In genomic region chr21:43287974-43288755, GRCh38 we compare ENCODE assay signal across 15 cellular contexts.
DNase-seq lines count a peak whose midpoint lies in the region; ATAC-seq, FAIRE-seq and TF ChIP-seq lines count a peak whose summit lies in the region.
"Had no signal": no experiment of that assay in that cellular context is flagged by ENCODE, and none has a peak within 500 bp of the region (broad histone marks: within the 10 kb centered on the region; RNA-seq: fewer than 3 reads in every experiment).

No MANE protein-coding gene starts in this region.

- CTCF ChIA-PET in A549 (lab: Yijun Ruan, JAX): no interaction called here

- no peak overlapping the region for H3K4me3 ChIP-seq in A549
- H3K4me3 ChIP-seq: thyroid gland had no signal

- peak overlapping the region; percentile 45; the same call in 2 of the 3 replicates for H3K4me2 ChIP-seq in A549

- H3K4me1 ChIP-seq in A549: peaks cover 16% of the 10 kb centered on the region
- H3K4me1 ChIP-seq: thyroid gland had no signal

- no peaks in the 10 kb centered on the region for H3K36me3 Mint-ChIP-seq in brain

- no peak for FAIRE-seq in A549 (lab: Jason Lieb, UNC)

- H3K9me3 ChIP-seq in A549: 0 out of 3 replicates have a peak, but pooled peaks cover 3% of the 10 kb centered on the region
- H3K9me3 ChIP-seq: neutrophil, thyroid gland had no signal

- in situ Hi-C loops in ACHN (cut with HindIII; ENCODE audit: low pct_ligation_motif_present, low pct_unique_long_range_greater_than_20kb, low sequenced_read_pairs): no loop called here

- 61% methylated on average over 14 of the region's 20 CpGs for WGBS in A549 (ENCODE audit: missing lambda C conversion rate)

- DNase-seq in A549 (ENCODE audit: low read depth in 1 of 2, low spot score in 1 of 2) (peak in 1 of 2 experiments; percentile 44), LHCN-M2 (ENCODE audit: low read depth) (peak; percentile 80), myocyte (ENCODE audit: low read depth) (peak; percentile 54), ACHN (no peak)
- DNase-seq: activated CD8-positive, alpha-beta T cell treated with anti-CD3 and anti-CD28 coated beads, Interleukin-2, amount 10 ng/mL, durations not matched to agents 7 days and 5 days; activated effector memory CD4-positive, alpha-beta T cell treated with anti-CD3 and anti-CD28 coated beads, Interleukin-2, amount 50 U/mL, for 16 hours; mammary epithelial cell; NCI-H1436; stimulated activated CD4-positive, alpha-beta T cell treated with anti-CD3 and anti-CD28 coated beads, Interleukin-15, amount 100 ng/mL, for 24 hours; thyroid gland had no signal

- no peak for TF ChIP-seq POLR2A in A549 (IDR thresholded peaks at IDR 0.05; ENCODE audit: low read length)

- no peak for TF ChIP-seq CTCF in A549 (IDR thresholded peaks at IDR 0.05)
- TF ChIP-seq CTCF in brain (conservative IDR thresholded peaks at IDR 0.05): no peak

- no peak for TF ChIP-seq EP300 in A549 (IDR thresholded peaks at IDR 0.05)

- POLR2A ChIA-PET in A549 (lab: Yijun Ruan, JAX): no interaction called here

- H3K4me1 Mint-ChIP-seq in brain: peaks cover 28% of the 10 kb centered on the region

- peak; percentile 41 to 85; a peak in 3 of 6 replicates for ATAC-seq in A549
- no peak for ATAC-seq in HG03521 (IDR thresholded peaks at IDR 0.05; ENCODE audit: unreplicated experiment)
- no peak for ATAC-seq in GM21576 (IDR thresholded peaks at IDR 0.05; ENCODE audit: unreplicated experiment)
- no peak for ATAC-seq in HG03439 (IDR thresholded peaks at IDR 0.05; ENCODE audit: unreplicated experiment)

- H3K27ac Mint-ChIP-seq in brain: peak overlapping the region in 3 of 5 experiments; percentile 8 to 54 (median 26)

- H3K27me3 Mint-ChIP-seq in brain: peaks cover 6% of the 10 kb centered on the region

- peaks cover 0 to 8% (median 3%) of the 10 kb centered on the region in 5 experiments for H3K9me3 Mint-ChIP-seq in brain

- H3K4me3 Mint-ChIP-seq in brain: no peak overlapping the region
- H3K4me3 Mint-ChIP-seq: activated CD8-positive, alpha-beta T cell treated with anti-CD3 and anti-CD28 coated beads, Interleukin-2, amount 10 ng/mL, durations not matched to agents 7 days and 5 days had no signal

- TF ChIP-seq RAD21 in A549 (conservative IDR thresholded peaks at IDR 0.05 in 1 of 2, IDR thresholded peaks at IDR 0.05 in 1 of 2): no peak

- H3K27ac ChIP-seq in A549: peak overlapping the region; percentile 61 to 69
- H3K27ac ChIP-seq: neutrophil, thyroid gland had no signal

TF ChIP-seq in A549, 52 proteins besides CTCF, POLR2A, EP300 and RAD21:
- TF ChIP-seq CHD2 (IDR thresholded peaks at IDR 0.05; ENCODE audit: low read length, partially characterized antibody) (no peak), GATA3 (IDR thresholded peaks at IDR 0.05; ENCODE audit: borderline replicate concordance) (peak; percentile 30; the same call in 1 of the 2 replicates)
- TF ChIP-seq, protein P1, sequence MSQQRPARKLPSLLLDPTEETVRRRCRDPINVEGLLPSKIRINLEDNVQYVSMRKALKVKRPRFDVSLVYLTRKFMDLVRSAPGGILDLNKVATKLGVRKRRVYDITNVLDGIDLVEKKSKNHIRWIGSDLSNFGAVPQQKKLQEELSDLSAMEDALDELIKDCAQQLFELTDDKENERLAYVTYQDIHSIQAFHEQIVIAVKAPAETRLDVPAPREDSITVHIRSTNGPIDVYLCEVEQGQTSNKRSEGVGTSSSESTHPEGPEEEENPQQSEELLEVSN (IDR thresholded peaks at IDR 0.05; ENCODE audit: borderline replicate concordance, low read depth): no peak

Comparison
In these comparisons a context has a peak if more than half of its experiments do, and no peak if none do; other contexts are left out.
1. ATAC-seq: peak in A549 (2 of 2); none in HG03521 (single experiment), GM21576 (single experiment) and HG03439 (single experiment).